Comparison of ENCODE assay signal across 1 cellular context in genomic region chr17:45227101-45227591, GRCh38.
TF ChIP-seq lines count a peak whose summit lies in the region.

No MANE protein-coding gene starts in this region.

TF ChIP-seq in SK-N-SH, 30 proteins besides CTCF, POLR2A, EP300 and RAD21 (continued from another document):
- no peak for TF ChIP-seq REST (IDR thresholded peaks at IDR 0.05; ENCODE audit: low read depth, low read length)
- TF ChIP-seq TAF1 (IDR thresholded peaks at IDR 0.05; ENCODE audit: borderline replicate concordance, low read depth, low read length): no peak
- no peak for TF ChIP-seq MAX (IDR thresholded peaks at IDR 0.05; ENCODE audit: low read depth)
